Comparison of ENCODE assay signal across 15 cellular contexts in the genomic region with DNA sequence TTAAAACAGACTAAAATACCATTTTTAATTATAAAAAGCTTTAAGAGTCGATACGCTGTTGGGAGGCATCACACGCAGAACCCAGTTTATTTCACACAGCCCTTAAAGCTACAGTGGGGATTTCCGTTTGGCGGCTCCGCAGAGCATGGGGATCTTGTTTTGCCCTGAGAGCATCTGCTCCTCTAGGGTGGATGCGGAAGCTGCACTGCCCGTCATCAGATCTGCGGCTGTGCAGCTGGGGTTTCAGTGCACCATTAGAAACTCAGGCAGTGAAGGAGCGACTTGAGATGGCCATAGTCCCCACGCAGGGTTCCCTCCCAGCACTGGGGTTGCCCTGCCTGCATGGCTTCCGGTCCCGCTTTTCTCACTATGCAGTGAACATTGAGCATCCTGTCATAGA.
"Had no signal": no experiment of that assay in that cellular context is flagged by ENCODE, and none has a peak within 500 bp of the region (broad histone marks: within the 10 kb centered on the region; RNA-seq: fewer than 3 reads in every experiment).

No MANE protein-coding gene starts in this region.

- H3K9me3 ChIP-seq: neutrophil, pancreas, right lobe of liver, stomach had no signal

- H3K9me3 Mint-ChIP-seq: activated naive CD8-positive, alpha-beta T cell treated with anti-CD3 and anti-CD28 coated beads for 36 hours; activated T-cell treated with anti-CD3 and anti-CD28 coated beads, Interleukin-2, amount 50 U/mL, for 72 hours; naive thymus-derived CD8-positive, alpha-beta T cell; type B pancreatic cell had no signal

- DNase-seq: activated CD4-positive, alpha-beta T cell treated with anti-CD3 and anti-CD28 coated beads, Interleukin-2, amount 50 U/mL, for 4 hours; activated gamma-delta T cell; activated naive CD8-positive, alpha-beta T cell treated with anti-CD3 and anti-CD28 coated beads for 36 hours; activated T-cell treated with anti-CD3 and anti-CD28 coated beads, Interleukin-2, amount 50 U/mL, for 72 hours; amniotic stem cell; dermis blood vessel endothelial cell; effector memory CD4-positive, alpha-beta T cell; mesendoderm; naive thymus-derived CD8-positive, alpha-beta T cell; stomach; WERI-Rb-1 had no signal

- H3K27me3 ChIP-seq: neutrophil, pancreas, right lobe of liver, stomach had no signal

- H3K4me3 Mint-ChIP-seq: activated naive CD8-positive, alpha-beta T cell treated with anti-CD3 and anti-CD28 coated beads for 36 hours; activated T-cell treated with anti-CD3 and anti-CD28 coated beads, Interleukin-2, amount 50 U/mL, for 72 hours; naive thymus-derived CD8-positive, alpha-beta T cell; type B pancreatic cell had no signal

- H3K27me3 Mint-ChIP-seq: activated naive CD8-positive, alpha-beta T cell treated with anti-CD3 and anti-CD28 coated beads for 36 hours; naive thymus-derived CD8-positive, alpha-beta T cell; type B pancreatic cell had no signal

- H3K4me1 ChIP-seq: pancreas, right lobe of liver had no signal

- H3K27ac Mint-ChIP-seq: activated naive CD8-positive, alpha-beta T cell treated with anti-CD3 and anti-CD28 coated beads for 36 hours; activated T-cell treated with anti-CD3 and anti-CD28 coated beads, Interleukin-2, amount 50 U/mL, for 72 hours; type B pancreatic cell had no signal

- ATAC-seq: activated T-cell treated with anti-CD3 and anti-CD28 coated beads, Interleukin-2, amount 50 U/mL, for 72 hours; naive thymus-derived CD8-positive, alpha-beta T cell; pancreas; right lobe of liver had no signal

- H3K4me3 ChIP-seq: pancreas, right lobe of liver, stomach had no signal

- FAIRE-seq: pancreas had no signal

- H3K4me1 Mint-ChIP-seq: activated naive CD8-positive, alpha-beta T cell treated with anti-CD3 and anti-CD28 coated beads for 36 hours had no signal

- H3K27ac ChIP-seq: neutrophil, pancreas, right lobe of liver, stomach, WERI-Rb-1 had no signal
